15 cellular contexts compared by ENCODE assay signal in the genomic region with DNA sequence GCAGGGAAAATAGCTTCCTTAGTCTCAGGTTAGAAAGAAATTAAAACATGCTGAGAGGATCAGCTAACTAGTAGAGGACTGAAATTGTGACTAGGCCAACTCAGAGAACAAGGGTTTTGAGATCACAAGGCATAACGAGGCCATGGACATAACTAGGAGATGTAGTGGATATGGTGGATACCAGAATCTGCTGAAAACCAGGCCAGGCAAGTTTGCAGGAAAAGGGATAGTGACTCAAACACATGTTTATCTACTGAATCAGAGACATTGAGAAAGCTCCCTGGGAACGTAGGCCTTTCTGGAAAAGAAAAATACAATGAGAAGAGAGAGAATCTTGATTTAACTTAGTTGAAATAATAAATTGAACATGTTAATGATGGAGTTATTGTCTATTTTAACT.
A peak's percentile ranks its signal among the peaks of the same experiment; 100 is the strongest.
DNase-seq lines count a peak whose midpoint lies in the region; ATAC-seq, FAIRE-seq and TF ChIP-seq lines count a peak whose summit lies in the region.
"Had no signal": no experiment of that assay in that cellular context is flagged by ENCODE, and none has a peak within 500 bp of the region (broad histone marks: within the 10 kb centered on the region; RNA-seq: fewer than 3 reads in every experiment).

No MANE protein-coding gene starts in this region.

- CTCF ChIA-PET in MCF 10A (lab: Yijun Ruan, JAX) = interaction anchor here (0.7 kb wide), 1 partner anchor 178 kb away, joined by 3 read pairs; no protein-coding TSS in a partner anchor
- CTCF ChIA-PET in CD4-positive, alpha-beta memory T cell (lab: Charles Lee; ENCODE audit: partially characterized antibody) = no interaction called here

- H3K4me1 ChIP-seq in breast epithelium (no peaks in the 10 kb centered on the region), foreskin keratinocyte (peaks cover 17% of the 10 kb centered on the region)
- no peaks in the 10 kb centered on the region for H3K4me1 ChIP-seq in CD4-positive, alpha-beta memory T cell (ENCODE audit: insufficient read depth, low read length)

- no peaks in the 10 kb centered on the region for H3K36me3 Mint-ChIP-seq in MCF 10A (ENCODE audit: insufficient read depth, unreplicated experiment)
- H3K36me3 Mint-ChIP-seq in CD4-positive, alpha-beta memory T cell = no peaks in the 10 kb centered on the region

- TF ChIP-seq POLR2A in breast epithelium (IDR thresholded peaks at IDR 0.05) = no peak

- TF ChIP-seq CTCF in MCF 10A (IDR thresholded peaks at IDR 0.05; ENCODE audit: unreplicated experiment) (no peak), breast epithelium (IDR thresholded peaks at IDR 0.05) (no peak), foreskin keratinocyte (conservative IDR thresholded peaks at IDR 0.05) (no peak)

- H3K27ac ChIP-seq in breast epithelium = no peak overlapping the region
- peak overlapping the region; percentile 4 for H3K27ac ChIP-seq in foreskin keratinocyte
- H3K27ac ChIP-seq in CD4-positive, alpha-beta memory T cell (ENCODE audit: low read depth, low read length) = no peak overlapping the region
- H3K27ac ChIP-seq: 22Rv1, neutrophil had no signal

- no peak overlapping the region for H3K4me3 ChIP-seq in breast epithelium
- no peak overlapping the region for H3K4me3 ChIP-seq in CD4-positive, alpha-beta memory T cell (ENCODE audit: low read length in 2 of 2)

- H3K27ac Mint-ChIP-seq in MCF 10A (ENCODE audit: low read depth, unreplicated experiment) = peak overlapping the region; percentile 80
- H3K27ac Mint-ChIP-seq in CD4-positive, alpha-beta memory T cell = no peak overlapping the region
- H3K27ac Mint-ChIP-seq: T-helper 17 cell had no signal

- ATAC-seq in foreskin keratinocyte = peak; percentile 100
- ATAC-seq in GM18502 (IDR thresholded peaks at IDR 0.05; ENCODE audit: poor library complexity, unreplicated experiment) = no peak
- ATAC-seq: left colon; stimulated activated naive CD8-positive, alpha-beta T cell treated with anti-CD3 and anti-CD28 coated beads, Interleukin-15, Interleukin-2, amounts not matched to agents 100 U/mL and 50 U/mL, for 24 hours; T-helper 17 cell had no signal

- H3K9me3 ChIP-seq in breast epithelium = peaks cover 0 to 2% of the 10 kb centered on the region in 2 donors
- H3K9me3 ChIP-seq in CD4-positive, alpha-beta memory T cell (ENCODE audit: control insufficient read depth in 1 of 2, low read length in 2 of 2) = no peaks in the 10 kb centered on the region
- H3K9me3 ChIP-seq: neutrophil had no signal

- BruUV-seq in MCF 10A (replicated peaks; lab: Mats Ljungman, UMichigan) = no TSS peak

- no peaks in the 10 kb centered on the region for H3K36me3 ChIP-seq in breast epithelium
- H3K36me3 ChIP-seq in CD4-positive, alpha-beta memory T cell (ENCODE audit: insufficient read depth, low read length) = no peaks in the 10 kb centered on the region
- H3K36me3 ChIP-seq: neutrophil had no signal

- H3K4me3 Mint-ChIP-seq in MCF 10A (ENCODE audit: unreplicated experiment) = no peak overlapping the region
- no peak overlapping the region for H3K4me3 Mint-ChIP-seq in CD4-positive, alpha-beta memory T cell
- H3K4me3 Mint-ChIP-seq: T-helper 17 cell had no signal

- intact Hi-C loops in MCF 10A (cut with micrococcal nuclease) = no loop called here
- intact Hi-C loops in breast epithelium (cut with DNase I; ENCODE audit: low total_unique reads) = no loop called here
- intact Hi-C loops in CD4-positive, alpha-beta memory T cell (cut with micrococcal nuclease) = no loop called here

- peaks cover 7% of the 10 kb centered on the region for H3K4me1 Mint-ChIP-seq in MCF 10A (ENCODE audit: insufficient read depth, unreplicated experiment)
- H3K4me1 Mint-ChIP-seq in CD4-positive, alpha-beta memory T cell = no peaks in the 10 kb centered on the region
- H3K4me1 Mint-ChIP-seq: T-helper 17 cell had no signal

- H3K27me3 Mint-ChIP-seq in MCF 10A (ENCODE audit: insufficient read depth, unreplicated experiment) = no peaks in the 10 kb centered on the region
- no peaks in the 10 kb centered on the region for H3K27me3 Mint-ChIP-seq in CD4-positive, alpha-beta memory T cell
- H3K27me3 Mint-ChIP-seq: T-helper 17 cell had no signal

- POLR2A ChIA-PET in MCF 10A (lab: Yijun Ruan, JAX) = interaction anchor here (0.6 kb wide), 1 partner anchor 21 kb away, joined by 4 read pairs; no protein-coding TSS in a partner anchor
- POLR2A ChIA-PET in CD4-positive, alpha-beta memory T cell (lab: Charles Lee; ENCODE audit: partially characterized antibody) = no interaction called here

- H3K9me3 Mint-ChIP-seq in MCF 10A (ENCODE audit: unreplicated experiment) = no peaks in the 10 kb centered on the region
- H3K9me3 Mint-ChIP-seq in CD4-positive, alpha-beta memory T cell = peaks cover 0 to 6% (median 0%) of the 10 kb centered on the region in 8 donors

- no peak for FAIRE-seq in urothelium cell line (lab: Jason Lieb, UNC)

- no peaks in the 10 kb centered on the region for H3K27me3 ChIP-seq in breast epithelium
- no peaks in the 10 kb centered on the region for H3K27me3 ChIP-seq in foreskin keratinocyte
- no peaks in the 10 kb centered on the region for H3K27me3 ChIP-seq in CD4-positive, alpha-beta memory T cell (ENCODE audit: insufficient read depth, low read length)
- H3K27me3 ChIP-seq: neutrophil had no signal

- DNase-seq in MCF 10A (ENCODE audit: unreplicated experiment) = peak; percentile 72
- no peak for DNase-seq in breast epithelium (ENCODE audit: low spot score in 2 of 2)
- peak; percentile 42 for DNase-seq in amniotic stem cell (lab: John Stamatoyannopoulos, UW)
- DNase-seq in foreskin keratinocyte = peak; percentile 82 to 90
- peak; percentile 25 for DNase-seq in urothelium cell line (ENCODE audit: low spot score)
- DNase-seq in CD4-positive, alpha-beta memory T cell = no peak
- no peak for DNase-seq in NCI-H2081 (lab: John Stamatoyannopoulos, UW)
- DNase-seq: amygdala; left colon; NCI-H1436 treated with DMSO at 0.1 percent for 48 hours; stimulated activated naive CD8-positive, alpha-beta T cell treated with anti-CD3 and anti-CD28 coated beads, Interleukin-15, Interleukin-2, amounts not matched to agents 100 U/mL and 50 U/mL, for 24 hours; T-helper 17 cell had no signal

Comparison
In these comparisons a context has a peak if more than half of its experiments do, and no peak if none do; other contexts are left out.
1. DNase-seq: peak in MCF 10A (single experiment), amniotic stem cell (single experiment), foreskin keratinocyte (2 of 2) and urothelium cell line (single experiment); none in breast epithelium (0 of 2), CD4-positive, alpha-beta memory T cell (0 of 5) and NCI-H2081 (0 of 2).